ENCODE assay signal across 8 cellular contexts in genomic region chr2:164061129-164061746, GRCh38.
A peak's percentile ranks its signal among the peaks of the same experiment; 100 is the strongest.
DNase-seq lines count a peak whose midpoint lies in the region; ATAC-seq and TF ChIP-seq lines count a peak whose summit lies in the region.

No MANE protein-coding gene starts in this region.

- H3K36me3 ChIP-seq in lung (ENCODE audit: control insufficient read depth in 2 of 2, insufficient read depth in 2 of 2, low read length in 2 of 2): no peaks in the 10 kb centered on the region

- H3K4me1 ChIP-seq in lung (ENCODE audit: control insufficient read depth in 2 of 2, insufficient read depth in 2 of 2, low read length in 2 of 2): no peaks in the 10 kb centered on the region

- peak; percentile 0 for DNase-seq in NK-92 treated with Interleukin-12 subunit alpha and Interleukin-12 subunit beta, amount 100 ng/mL, for 24 hours (lab: John Stamatoyannopoulos, UW)
- DNase-seq in NK-92 (lab: John Stamatoyannopoulos, UW; ENCODE audit: unreplicated experiment): no peak
- peak; percentile 26 for DNase-seq in NCI-H345 (lab: John Stamatoyannopoulos, UW)
- DNase-seq in choroid plexus epithelial cell (ENCODE audit: low read depth): peak; percentile 62
- peak; percentile 31 for DNase-seq in lung (ENCODE audit: low spot score)
- DNase-seq in cerebellum (ENCODE audit: low spot score): no peak

- H3K27ac ChIP-seq in lung (ENCODE audit: low read depth in 1 of 2, low read length in 1 of 2): no peak overlapping the region

- H3K4me3 ChIP-seq in choroid plexus epithelial cell (ENCODE audit: low read depth, low read length) (no peak overlapping the region), lung (no peak overlapping the region)

- no peaks in the 10 kb centered on the region for H3K9me3 ChIP-seq in lung (ENCODE audit: control insufficient read depth in 2 of 2, insufficient read depth in 1 of 2, low read length in 1 of 2)

- WGBS in lung, 2 donors: 27 to 39% methylated on average over 2 of the region's 2 CpGs

- TF ChIP-seq CTCF in choroid plexus epithelial cell (conservative IDR thresholded peaks at IDR 0.05; ENCODE audit: low read depth, low read length): peak; percentile 84
- TF ChIP-seq CTCF in lung (IDR thresholded peaks at IDR 0.05; ENCODE audit: control extremely low read depth, extremely low read depth): no peak

- ATAC-seq in HG02588 (IDR thresholded peaks at IDR 0.05; ENCODE audit: unreplicated experiment) (peak; percentile 58), lung (ENCODE audit: insufficient read depth, low FRiP score) (no peak), HG03025 (IDR thresholded peaks at IDR 0.05; ENCODE audit: low FRiP score, unreplicated experiment) (no peak)

- no peaks in the 10 kb centered on the region for H3K27me3 ChIP-seq in lung (ENCODE audit: control insufficient read depth, insufficient read depth)

Comparison
In these comparisons a context has a peak if more than half of its experiments do, and no peak if none do; other contexts are left out.
1. DNase-seq: peak in NK-92 treated with Interleukin-12 subunit alpha and Interleukin-12 subunit beta, amount 100 ng/mL, for 24 hours (single experiment), NCI-H345 (single experiment), choroid plexus epithelial cell (single experiment) and lung (single experiment); none in NK-92 (single experiment) and cerebellum (single experiment).